ENCODE assay signal across 15 cellular contexts in the genomic region with DNA sequence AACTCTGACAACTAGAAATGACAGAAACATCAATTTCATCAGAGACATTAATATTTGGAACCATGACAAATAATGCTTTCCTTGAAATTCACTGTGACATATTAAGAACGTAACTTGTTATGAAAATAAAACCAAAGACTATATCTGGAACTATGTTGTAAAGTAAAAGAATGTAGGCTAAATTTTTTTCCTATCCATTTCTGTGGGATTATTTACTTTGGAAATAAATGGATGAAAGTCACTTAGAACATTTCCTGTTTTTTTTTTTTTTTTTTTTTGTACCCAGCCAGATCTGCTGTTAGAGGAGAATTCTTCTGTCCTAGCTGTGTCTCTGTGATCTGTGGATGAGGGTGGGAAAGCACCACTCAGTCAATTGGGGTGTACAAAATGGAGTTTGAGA.
"Had no signal": no experiment of that assay in that cellular context is flagged by ENCODE, and none has a peak within 500 bp of the region (broad histone marks: within the 10 kb centered on the region; RNA-seq: fewer than 3 reads in every experiment).

No MANE protein-coding gene starts in this region.

- H3K4me3 ChIP-seq: lung, SJCRH30 had no signal

- H3K4me3 Mint-ChIP-seq: activated CD8-positive, alpha-beta T cell treated with anti-CD3 and anti-CD28 coated beads for 36 hours; activated naive CD8-positive, alpha-beta T cell treated with anti-CD3 and anti-CD28 coated beads for 36 hours; stimulated activated memory B cell treated with anti-CD40 and anti-IgM and Interleukin-4, amounts not matched to agents 10 μg/mL and 1 μg/mL and 100 μg/mL, for 72 hours; WTC11 had no signal

- ATAC-seq: activated CD8-positive, alpha-beta T cell treated with anti-CD3 and anti-CD28 coated beads for 36 hours; stimulated activated memory B cell treated with anti-CD40 and anti-IgM and Interleukin-4, amounts not matched to agents 10 μg/mL and 1 μg/mL and 100 μg/mL, for 72 hours; WTC11 had no signal

- H3K27ac ChIP-seq: brain microvascular endothelial cell, SJCRH30 had no signal

- H3K36me3 ChIP-seq: brain microvascular endothelial cell had no signal

- H3K27me3 ChIP-seq: brain microvascular endothelial cell, SJCRH30 had no signal

- H3K27ac Mint-ChIP-seq: activated CD8-positive, alpha-beta T cell treated with anti-CD3 and anti-CD28 coated beads for 36 hours; activated naive CD8-positive, alpha-beta T cell treated with anti-CD3 and anti-CD28 coated beads for 36 hours; stimulated activated memory B cell treated with anti-CD40 and anti-IgM and Interleukin-4, amounts not matched to agents 10 μg/mL and 1 μg/mL and 100 μg/mL, for 72 hours; WTC11 had no signal

- H3K27me3 Mint-ChIP-seq: activated CD8-positive, alpha-beta T cell treated with anti-CD3 and anti-CD28 coated beads for 36 hours; activated naive CD8-positive, alpha-beta T cell treated with anti-CD3 and anti-CD28 coated beads for 36 hours; stimulated activated memory B cell treated with anti-CD40 and anti-IgM and Interleukin-4, amounts not matched to agents 10 μg/mL and 1 μg/mL and 100 μg/mL, for 72 hours had no signal

- DNase-seq: activated CD4-positive, alpha-beta T cell treated with anti-CD3 and anti-CD28 coated beads for 4 hours; activated CD8-positive, alpha-beta memory T cell treated with anti-CD3 and anti-CD28 coated beads, Interleukin-2, amount 50 U/mL, for 4 hours; activated CD8-positive, alpha-beta T cell treated with anti-CD3 and anti-CD28 coated beads for 36 hours; activated gamma-delta T cell treated with Interleukin-2 at 50 U/mL for 16 hours; activated naive CD8-positive, alpha-beta T cell treated with anti-CD3 and anti-CD28 coated beads for 36 hours; brain microvascular endothelial cell; cerebellar nuclear complex; midbrain; SJCRH30; stimulated activated CD4-positive, alpha-beta T cell treated with anti-CD3 and anti-CD28 coated beads, Interleukin-2, amount 100 ng/mL, for 48 hours; T-helper 2 cell; trophoblast cell had no signal

- H3K36me3 Mint-ChIP-seq: stimulated activated memory B cell treated with anti-CD40 and anti-IgM and Interleukin-4, amounts not matched to agents 10 μg/mL and 1 μg/mL and 100 μg/mL, for 72 hours had no signal
